ENCODE assay signal across 8 cellular contexts in genomic region chr19:480016-480855, GRCh38. TPM values are rescaled to one million over a fixed set of nuclear protein-coding genes. Genes with fewer than 3 reads are reported as not detected.
DNase-seq lines count a peak whose midpoint lies in the region; ATAC-seq and TF ChIP-seq lines count a peak whose summit lies in the region.

No MANE protein-coding gene starts in this region.

- in situ Hi-C loops in T47D (cut with HindIII; ENCODE audit: low pct_unique_long_range_greater_than_20kb, low sequenced_read_pairs), result no loop called here

- no peaks in the 10 kb centered on the region for H3K9me3 ChIP-seq in T-helper 17 cell (ENCODE audit: control insufficient read depth, low read length, poor library complexity, severe bottlenecking)

- POLR2A ChIA-PET in MCF 10A (lab: Yijun Ruan, JAX), result no interaction called here

- CTCF ChIA-PET in MCF 10A (lab: Yijun Ruan, JAX), result no interaction called here

- no TSS peak for BruUV-seq in MCF 10A (replicated peaks; lab: Mats Ljungman, UMichigan)

- no peak overlapping the region for H3K4me3 Mint-ChIP-seq in MCF 10A (ENCODE audit: unreplicated experiment)
- H3K4me3 Mint-ChIP-seq in T-helper 17 cell, result peak overlapping the region; percentile 19

- TF ChIP-seq CTCF in MCF 10A (IDR thresholded peaks at IDR 0.05; ENCODE audit: unreplicated experiment), result no peak

- H3K36me3 Mint-ChIP-seq in MCF 10A (ENCODE audit: insufficient read depth, unreplicated experiment), result peaks cover 12% of the 10 kb centered on the region
- H3K36me3 Mint-ChIP-seq in T-helper 17 cell (ENCODE audit: low read depth), result peaks cover 2% of the 10 kb centered on the region

- DNase-seq in T47D (ENCODE audit: low read depth in 1 of 2, low spot score in 1 of 2) (peak; percentile 37 to 73), MCF 10A (ENCODE audit: unreplicated experiment) (no peak), T-helper 17 cell (peak in 1 of 3 donors; percentile 23), cerebellar cortex (ENCODE audit: low spot score) (peak; percentile 60), kidney tubule cell (ENCODE audit: low spot score) (peak; percentile 69)
- DNase-seq in stimulated activated CD4-positive, alpha-beta T cell treated with anti-CD3 and anti-CD28 coated beads, Interleukin-2, amount 100 ng/mL, for 48 hours, result peak; percentile 34 to 48

- peaks cover 28% of the 10 kb centered on the region for H3K9me3 Mint-ChIP-seq in MCF 10A (ENCODE audit: unreplicated experiment)

- H3K27me3 Mint-ChIP-seq in MCF 10A (ENCODE audit: insufficient read depth, unreplicated experiment) (no peaks in the 10 kb centered on the region), T-helper 17 cell (peaks cover 5% of the 10 kb centered on the region)

- ATAC-seq in T-helper 17 cell (peak; percentile 44), GM21717 (IDR thresholded peaks at IDR 0.05; ENCODE audit: unreplicated experiment) (no peak), GM19395 (IDR thresholded peaks at IDR 0.05; ENCODE audit: unreplicated experiment) (no peak)

- no peak overlapping the region for H3K27ac Mint-ChIP-seq in MCF 10A (ENCODE audit: low read depth, unreplicated experiment)
- peak overlapping the region; percentile 4 for H3K27ac Mint-ChIP-seq in T-helper 17 cell

- H3K4me1 Mint-ChIP-seq in MCF 10A (ENCODE audit: insufficient read depth, unreplicated experiment) (no peaks in the 10 kb centered on the region), T-helper 17 cell (peaks cover 2% of the 10 kb centered on the region)

- intact Hi-C loops in MCF 10A (cut with micrococcal nuclease), result no loop called here

RNA-seq across cellular contexts. Expression of gene MADCAM1, which starts 16.1 kb away (rescaled TPM):
- total RNA-seq in MCF 10A (2022), result 0.25 and 0.47 TPM in 2 replicates
- total RNA-seq in T-helper 17 cell, result under 1 TPM; 0.15 to 0.31 TPM

RNA-seq across cellular contexts. Expression of gene SHC2, which starts 19.4 kb away (rescaled TPM):
- total RNA-seq in MCF 10A (2022) (0.77 and 2.8 TPM in 2 replicates), T-helper 17 cell (not detected)

RNA-seq across cellular contexts. Expression of gene TPGS1, which starts 27.1 kb away (rescaled TPM):
- total RNA-seq in MCF 10A (2022) (11.9 and 12.6 TPM in 2 replicates), T-helper 17 cell (10 to 100 TPM; 24.3 to 24.8 TPM)

RNA-seq across cellular contexts. Expression of gene CDC34, which starts 51.3 kb away (rescaled TPM):
- total RNA-seq in MCF 10A (2022) (49.7 and 61.3 TPM in 2 replicates), T-helper 17 cell (10 to 100 TPM; 36.2 to 42.0 TPM)
